13 cellular contexts compared by ENCODE assay signal in the genomic region with DNA sequence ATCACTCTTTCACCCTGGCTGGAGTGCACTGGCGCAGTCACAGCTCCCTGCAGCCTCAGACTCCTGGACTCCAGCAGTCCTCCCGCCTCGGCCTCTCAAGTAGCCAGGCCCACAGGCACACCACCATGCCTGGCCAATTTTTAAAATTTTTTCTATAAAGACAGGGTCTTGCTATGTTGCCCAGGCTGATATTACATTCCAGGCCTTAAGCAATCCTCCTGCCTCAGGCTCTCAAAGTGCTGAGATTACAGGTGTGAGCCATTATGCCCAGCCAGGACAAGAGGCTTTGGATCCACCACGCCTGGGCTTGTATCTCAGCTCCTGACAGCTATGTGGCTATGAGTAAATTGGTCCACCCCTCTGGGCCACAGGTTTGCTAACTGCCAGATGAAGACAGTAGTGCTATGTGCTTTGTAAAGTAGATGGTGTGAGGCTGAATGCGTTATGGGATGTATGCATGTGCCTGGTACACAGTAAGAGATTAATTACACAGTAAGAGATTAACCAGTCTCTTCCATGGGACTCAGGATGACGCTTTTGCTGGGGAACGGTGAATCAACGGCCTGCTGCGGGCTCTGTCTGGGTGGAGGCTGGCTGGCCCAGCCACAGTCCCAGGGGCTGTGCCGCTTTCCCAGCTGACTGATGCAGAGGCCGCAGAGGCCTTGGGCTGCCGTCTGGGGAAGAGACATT. TPM values are rescaled to one million over a fixed set of nuclear protein-coding genes. Genes with fewer than 3 reads are reported as not detected.
DNase-seq lines count a peak whose midpoint lies in the region; ATAC-seq lines count a peak whose summit lies in the region.
"Had no signal": no experiment of that assay in that cellular context is flagged by ENCODE, and none has a peak within 500 bp of the region (broad histone marks: within the 10 kb centered on the region; RNA-seq: fewer than 3 reads in every experiment).

No MANE protein-coding gene starts in this region.

- intact Hi-C loops in Right ventricle myocardium superior (cut with DNase I) (no loop called here), sciatic nerve (cut with DNase I) (no loop called here)

- peaks cover 5% of the 10 kb centered on the region for H3K9me3 ChIP-seq in adipocyte (ENCODE audit: control insufficient read depth, low read length)

- no peaks in the 10 kb centered on the region for H3K27me3 ChIP-seq in adipocyte (replicated peaks; ENCODE audit: control insufficient read depth, insufficient read depth, low read length)

- H3K4me3 ChIP-seq in adipocyte (ENCODE audit: low read length), result peak overlapping the region; percentile 4
- H3K4me3 ChIP-seq: K562 had no signal

- peaks cover 19% of the 10 kb centered on the region for H3K4me1 ChIP-seq in adipocyte (ENCODE audit: control insufficient read depth, insufficient read depth, low read length)

- DNase-seq in AG08395 (ENCODE audit: low spot score) (peak; percentile 46), adipocyte (ENCODE audit: low read depth) (no peak), Right ventricle myocardium superior (no peak), sciatic nerve (ENCODE audit: low spot score) (no peak), dedifferentiated amniotic fluid mesenchymal stem cell (ENCODE audit: extremely low spot score) (no peak), cerebellar nuclear complex (lab: John Stamatoyannopoulos, UW) (no peak)
- DNase-seq in activated CD4-positive, alpha-beta T cell treated with anti-CD3 and anti-CD28 coated beads for 4 hours, result no peak
- DNase-seq: AML-193, nephron progenitor cell, SHP77 had no signal

- no peaks in the 10 kb centered on the region for H3K36me3 ChIP-seq in adipocyte (ENCODE audit: control insufficient read depth, insufficient read depth, low read length, severe bottlenecking)

- peak; percentile 22 for ATAC-seq in Right ventricle myocardium superior (ENCODE audit: poor library complexity)
- peak; percentile 33 for ATAC-seq in sciatic nerve
- no peak for ATAC-seq in GM18870 (IDR thresholded peaks at IDR 0.05; ENCODE audit: unreplicated experiment)
- ATAC-seq: activated T-helper 17 cell treated with anti-CD3 and anti-CD28 coated beads, Interleukin-2, amount 50 U/mL, for 72 hours; K562 had no signal

- peak overlapping the region; percentile 56 for H3K9ac ChIP-seq in adipocyte (ENCODE audit: low read length)

RNA-seq across cellular contexts. Expression of a gene that starts 53.3 kb away (rescaled TPM):
- total RNA-seq in Right ventricle myocardium superior (133 TPM), sciatic nerve (345 TPM)
